ENCODE assay signal across 9 cellular contexts in the genomic region with DNA sequence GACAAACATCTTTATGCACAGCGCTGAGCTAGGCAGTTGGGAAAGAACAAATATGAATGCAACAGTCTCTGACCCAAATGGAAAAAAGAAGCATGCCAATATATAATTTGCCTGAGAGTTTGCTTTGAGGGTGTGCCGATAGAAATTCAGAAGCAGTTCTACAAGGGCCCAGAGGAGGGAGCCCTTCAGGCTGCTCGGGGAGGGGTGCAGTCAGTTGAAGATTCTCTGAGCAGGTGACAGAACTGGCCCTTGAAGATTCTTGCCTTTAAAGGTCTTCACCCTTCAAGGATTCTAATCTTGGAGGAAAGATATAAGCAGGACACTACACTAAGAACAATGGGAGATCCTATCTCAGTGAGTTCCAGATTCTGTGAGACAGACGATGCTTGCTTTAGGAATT. TPM values are rescaled to one million over a fixed set of nuclear protein-coding genes. Genes with fewer than 3 reads are reported as not detected.
A peak's percentile ranks its signal among the peaks of the same experiment; 100 is the strongest.
DNase-seq lines count a peak whose midpoint lies in the region; ATAC-seq, FAIRE-seq and TF ChIP-seq lines count a peak whose summit lies in the region.
"Had no signal": no experiment of that assay in that cellular context is flagged by ENCODE, and none has a peak within 500 bp of the region (broad histone marks: within the 10 kb centered on the region; RNA-seq: fewer than 3 reads in every experiment).

No MANE protein-coding gene starts in this region.

- H3K27ac ChIP-seq in fibroblast of lung (ENCODE audit: insufficient read depth, low read length): no peak overlapping the region
- H3K27ac ChIP-seq in small intestine (ENCODE audit: low read depth in 1 of 2, low read length in 1 of 2): no peak overlapping the region

- peaks cover 20% of the 10 kb centered on the region for H3K27me3 Mint-ChIP-seq in Caco-2 (ENCODE audit: insufficient read depth, unreplicated experiment)

- H3K36me3 Mint-ChIP-seq in Caco-2 (ENCODE audit: insufficient read depth, unreplicated experiment): peaks cover 6% of the 10 kb centered on the region

- H3K27ac Mint-ChIP-seq in Caco-2 (ENCODE audit: unreplicated experiment): no peak overlapping the region
- H3K27ac Mint-ChIP-seq: stimulated activated naive B cell treated with anti-CD40 and anti-IgM and Interleukin-4, amounts not matched to agents 10 μg/mL and 1 μg/mL and 100 μg/mL, for 72 hours had no signal

- DNase-seq in Caco-2: peak; percentile 40 to 52
- peak; percentile 57 for DNase-seq in NT2/D1 (ENCODE audit: low read depth, low spot score)
- DNase-seq in fibroblast of lung (ENCODE audit: low read depth in 2 of 2): peak in 1 of 2 donors; percentile 37
- DNase-seq in small intestine: peak; percentile 21
- DNase-seq in stimulated activated naive CD4-positive, alpha-beta T cell treated with Interleukin-2 at 50 U/mL for 16 hours (lab: John Stamatoyannopoulos, UW): no peak
- DNase-seq in NCI-H187 (lab: John Stamatoyannopoulos, UW): no peak
- DNase-seq: stimulated activated naive B cell treated with anti-CD40 and anti-IgM and Interleukin-4, amounts not matched to agents 10 μg/mL and 1 μg/mL and 100 μg/mL, for 72 hours had no signal

- no peak overlapping the region for H3K4me3 Mint-ChIP-seq in Caco-2 (ENCODE audit: unreplicated experiment)
- H3K4me3 Mint-ChIP-seq: stimulated activated naive B cell treated with anti-CD40 and anti-IgM and Interleukin-4, amounts not matched to agents 10 μg/mL and 1 μg/mL and 100 μg/mL, for 72 hours had no signal

- H3K4me2 ChIP-seq in fibroblast of lung (ENCODE audit: extremely low read depth, insufficient read depth, low read length): no peak overlapping the region

- CTCF ChIA-PET in Caco-2 (lab: Charles Lee): interaction anchor here (0.7 kb wide), 1 partner anchor 499 kb away, joined by 4 read pairs; no protein-coding TSS in a partner anchor

- H2AFZ ChIP-seq in fibroblast of lung (ENCODE audit: low read length): no peak overlapping the region

- H3K9me3 ChIP-seq in Caco-2: peaks cover 3% of the 10 kb centered on the region; the same call in 1 of the 2 replicates
- H3K9me3 ChIP-seq in NT2/D1 (ENCODE audit: insufficient read depth, low read length): no peaks in the 10 kb centered on the region
- H3K9me3 ChIP-seq in fibroblast of lung (ENCODE audit: control insufficient read depth, insufficient read depth, low read depth, low read length): no peaks in the 10 kb centered on the region
- H3K9me3 ChIP-seq in small intestine (ENCODE audit: control insufficient read depth, low read depth): no peaks in the 10 kb centered on the region

- no peaks in the 10 kb centered on the region for H3K4me1 ChIP-seq in Caco-2
- no peaks in the 10 kb centered on the region for H3K4me1 ChIP-seq in NT2/D1 (ENCODE audit: insufficient read depth, insufficient read length)
- peaks cover 5% of the 10 kb centered on the region for H3K4me1 ChIP-seq in fibroblast of lung (ENCODE audit: control insufficient read depth, extremely low read depth, insufficient read depth, low read length)
- H3K4me1 ChIP-seq in small intestine (ENCODE audit: control insufficient read depth in 2 of 2, insufficient read depth in 1 of 2, low read depth in 1 of 2, low read length in 1 of 2): no peaks in the 10 kb centered on the region

- ATAC-seq in GM21515 (IDR thresholded peaks at IDR 0.05; ENCODE audit: unreplicated experiment) (peak; percentile 67), HG02938 (IDR thresholded peaks at IDR 0.05; ENCODE audit: unreplicated experiment) (no peak)

- POLR2A ChIA-PET in Caco-2 (lab: Charles Lee): no interaction called here

- no peaks in the 10 kb centered on the region for H4K20me1 ChIP-seq in fibroblast of lung (ENCODE audit: control insufficient read depth, extremely low read depth, insufficient read depth, low read length)

- H3K4me3 ChIP-seq in Caco-2 (ENCODE audit: low read depth, low read length): no peak overlapping the region
- H3K4me3 ChIP-seq in NT2/D1 (ENCODE audit: insufficient read length, low read depth): no peak overlapping the region
- H3K4me3 ChIP-seq in fibroblast of lung (replicated peaks in 1 of 4; ENCODE audit: control extremely low read depth in 1 of 4, insufficient read depth in 1 of 4, low read depth in 3 of 4, low read length in 4 of 4): no peak overlapping the region
- no peak overlapping the region for H3K4me3 ChIP-seq in small intestine (ENCODE audit: low read depth in 1 of 2, low read length in 2 of 2)

- WGBS in small intestine, 3 donors: 13 to 28% (median 18%) methylated on average over 4 of the region's 4 CpGs

- no peak for FAIRE-seq in small intestine (lab: Jason Lieb, UNC)

- peak; percentile 70 to 75 for TF ChIP-seq CTCF in Caco-2 (IDR thresholded peaks at IDR 0.05; ENCODE audit: insufficient read depth in 1 of 2, low read depth in 1 of 2, low read length in 1 of 2, severe bottlenecking in 1 of 2, unreplicated experiment in 1 of 2)
- peak; percentile 50 to 64 for TF ChIP-seq CTCF in fibroblast of lung (conservative IDR thresholded peaks at IDR 0.05 in 1 of 2, IDR thresholded peaks at IDR 0.05 in 1 of 2; ENCODE audit: low read depth in 1 of 2, low read length in 2 of 2)

- H3K4me1 Mint-ChIP-seq in Caco-2 (ENCODE audit: low read depth, unreplicated experiment): peaks cover 12% of the 10 kb centered on the region

- no TSS peak for BruUV-seq in Caco-2 (replicated peaks; lab: Mats Ljungman, UMichigan)

- H3K9me3 Mint-ChIP-seq in Caco-2 (ENCODE audit: unreplicated experiment): no peaks in the 10 kb centered on the region
- H3K9me3 Mint-ChIP-seq: stimulated activated naive B cell treated with anti-CD40 and anti-IgM and Interleukin-4, amounts not matched to agents 10 μg/mL and 1 μg/mL and 100 μg/mL, for 72 hours had no signal

- no peak overlapping the region for H3K9ac ChIP-seq in NT2/D1 (ENCODE audit: insufficient read length, low read depth)
- H3K9ac ChIP-seq in fibroblast of lung (ENCODE audit: insufficient read depth, low read length): no peak overlapping the region

- H3K36me3 ChIP-seq in Caco-2 (ENCODE audit: control insufficient read depth, insufficient read depth, low read length) (no peaks in the 10 kb centered on the region), NT2/D1 (ENCODE audit: insufficient read depth, insufficient read length, low read length) (no peaks in the 10 kb centered on the region), fibroblast of lung (ENCODE audit: control insufficient read depth, insufficient read depth, low read length) (no peaks in the 10 kb centered on the region), small intestine (ENCODE audit: control insufficient read depth in 2 of 2, insufficient read depth in 2 of 2, low read length in 2 of 2) (no peaks in the 10 kb centered on the region)

- H3K27me3 ChIP-seq in Caco-2 (replicated peaks; ENCODE audit: control insufficient read depth, insufficient read depth, low read length) (peaks cover 2% of the 10 kb centered on the region), NT2/D1 (ENCODE audit: insufficient read depth, insufficient read length) (peaks cover 3% of the 10 kb centered on the region), fibroblast of lung (ENCODE audit: control insufficient read depth, insufficient read depth, low read length) (no peaks in the 10 kb centered on the region), small intestine (ENCODE audit: control insufficient read depth in 2 of 2, insufficient read depth in 2 of 2, low read length in 2 of 2) (peaks cover 0 to 8% of the 10 kb centered on the region in 2 donors)

- H3K79me2 ChIP-seq in fibroblast of lung (ENCODE audit: control insufficient read depth, insufficient read depth, low read length): peaks cover 2% of the 10 kb centered on the region

- intact Hi-C loops in Caco-2 (cut with micrococcal nuclease; ENCODE audit: unreplicated experiment): loop anchor here (1.0 to 10.0 kb wide), 4 partner anchors 268 to 558 kb away; no protein-coding TSS in a partner anchor

RNA-seq across cellular contexts. Expression of a gene that starts 3.7 kb away (rescaled TPM):
- not detected in 2 replicates for total RNA-seq in Caco-2 (2022)
- 33.4 and 45.7 TPM in 2 replicates for total RNA-seq in fibroblast of lung
- polyA plus RNA-seq in fibroblast of lung: 5.0 and 8.8 TPM in 2 replicates
- 3.0 and 6.5 TPM in 2 replicates for polyA plus RNA-seq in fibroblast of lung (2012)
- 21.7 and 27.5 TPM in 2 replicates for polyA minus RNA-seq in fibroblast of lung (ENCODE audit: low replicate concordance)
- polyA plus RNA-seq in small intestine: under 1 TPM in 2 of 3 donors, not detected in 1; 0.27 to 0.88 TPM

Comparison
In these comparisons a context has a peak if more than half of its experiments do, and no peak if none do; other contexts are left out.
1. DNase-seq: peak in Caco-2 (2 of 2), NT2/D1 (single experiment) and small intestine (single experiment); none in stimulated activated naive CD4-positive, alpha-beta T cell treated with Interleukin-2 at 50 U/mL for 16 hours (single experiment) and NCI-H187 (0 of 2).
2. RNA of a gene that starts 3.7 kb away (total RNA-seq): 33.4 to 45.7 TPM in fibroblast of lung; not detected in Caco-2; every median in the first group is over 10 times any median in the second.